Comparison of ENCODE assay signal across 19 cellular contexts in genomic region chr10:6168059-6168458, GRCh38. TPM values are rescaled to one million over a fixed set of nuclear protein-coding genes. Genes with fewer than 3 reads are reported as not detected.
A peak's percentile ranks its signal among the peaks of the same experiment; 100 is the strongest.
DNase-seq lines count a peak whose midpoint lies in the region; ATAC-seq, FAIRE-seq and TF ChIP-seq lines count a peak whose summit lies in the region.
"Had no signal": no experiment of that assay in that cellular context is flagged by ENCODE, and none has a peak within 500 bp of the region (broad histone marks: within the 10 kb centered on the region; RNA-seq: fewer than 3 reads in every experiment).

No MANE protein-coding gene starts in this region.

- no peak overlapping the region; the same call in 1 of the 2 replicates for H3K4me2 ChIP-seq in K562 (ENCODE audit: insufficient read depth, low read length)
- H3K4me2 ChIP-seq: SK-N-SH had no signal

- peaks cover 86% of the 10 kb centered on the region for H3K4me1 Mint-ChIP-seq in activated CD4-positive, alpha-beta T cell treated with anti-CD3 and anti-CD28 coated beads for 36 hours

- no peak overlapping the region for H3K4me3 Mint-ChIP-seq in activated CD4-positive, alpha-beta T cell treated with anti-CD3 and anti-CD28 coated beads for 36 hours
- H3K4me3 Mint-ChIP-seq: activated T-cell treated with anti-CD3 and anti-CD28 coated beads, Interleukin-2, amount 50 U/mL, for 4 hours had no signal

- intact Hi-C loops in activated CD4-positive, alpha-beta T cell treated with anti-CD3 and anti-CD28 coated beads for 36 hours (cut with DNase I, micrococcal nuclease) = loop anchor here in 1 of 2 experiments (10.0 kb wide), 1 partner anchor 483 kb away; the partner anchor contains the start of gene TASOR2
- intact Hi-C loops in K562 (cut with micrococcal nuclease) = no loop called here

- no peak overlapping the region for H3K4me3 ChIP-seq in K562
- no peak overlapping the region for H3K4me3 ChIP-seq in neutrophil (ENCODE audit: low read depth in 1 of 2, low read length in 1 of 2)
- H3K4me3 ChIP-seq: transverse colon had no signal

- H3K36me3 ChIP-seq in K562 (ENCODE audit: control insufficient read depth, insufficient read depth, low read length) (peaks cover 49% of the 10 kb centered on the region), neutrophil (no peaks in the 10 kb centered on the region)
- H3K36me3 ChIP-seq: transverse colon had no signal

- DNase-seq in activated CD4-positive, alpha-beta T cell treated with anti-CD3 and anti-CD28 coated beads for 36 hours = no peak
- DNase-seq in activated CD4-positive, alpha-beta T cell treated with anti-CD3 and anti-CD28 coated beads, Interleukin-2, amount 50 U/mL, for 48 hours = no peak
- peak; percentile 19 for DNase-seq in ELF-1 (ENCODE audit: low read depth, low spot score)
- DNase-seq in K562 (ENCODE audit: extremely low read depth in 1 of 4, low spot score in 3 of 4) = no peak
- no peak for DNase-seq in A172 (ENCODE audit: low spot score)
- DNase-seq: activated CD4-positive, alpha-beta T cell treated with anti-CD3 and anti-CD28 coated beads for 48 hours; activated T-cell treated with anti-CD3 and anti-CD28 coated beads, Interleukin-2, amount 50 U/mL, for 4 hours; C1 segment of cervical spinal cord; DMS79; NCI-H1436; SK-N-SH; stimulated activated naive CD4-positive, alpha-beta T cell; transverse colon had no signal

- H3K79me2 ChIP-seq in K562 (ENCODE audit: control insufficient read depth, insufficient read depth, low read length) = peaks cover 95% of the 10 kb centered on the region

- H3K27me3 ChIP-seq in K562 (ENCODE audit: control insufficient read depth in 2 of 2, insufficient read depth in 2 of 2, low read length in 2 of 2) (no peaks in the 10 kb centered on the region), neutrophil (no peaks in the 10 kb centered on the region)
- H3K27me3 ChIP-seq: transverse colon had no signal

- no peak for ATAC-seq in activated CD4-positive, alpha-beta T cell treated with anti-CD3 and anti-CD28 coated beads for 36 hours
- ATAC-seq in K562 = no peak
- ATAC-seq in HG03342 (IDR thresholded peaks at IDR 0.05; ENCODE audit: unreplicated experiment) = no peak
- ATAC-seq in GM18517 (IDR thresholded peaks at IDR 0.05; ENCODE audit: unreplicated experiment) = no peak
- ATAC-seq: activated T-cell treated with anti-CD3 and anti-CD28 coated beads, Interleukin-2, amount 50 U/mL, for 4 hours; Panc1 had no signal

- no peak for TF ChIP-seq EP300 in K562 (IDR thresholded peaks at IDR 0.05; ENCODE audit: low read length)

- TF ChIP-seq CTCF in K562 (IDR thresholded peaks at IDR 0.05 in 2 of 3, conservative IDR thresholded peaks at IDR 0.05 in 1 of 3; ENCODE audit: insufficient read depth in 2 of 3, low read depth in 1 of 3, low read length in 3 of 3) (no peak), neutrophil (IDR thresholded peaks at IDR 0.05) (no peak)

- peak overlapping the region in 1 of 2 experiments; percentile 54; a peak in 1 of 4 replicates for H3K9ac ChIP-seq in K562 (ENCODE audit: insufficient read depth in 1 of 2, low read depth in 2 of 2, low read length in 2 of 2)
- H3K9ac ChIP-seq: SK-N-SH had no signal

- no peak overlapping the region for H2AFZ ChIP-seq in K562 (ENCODE audit: low read depth, low read length)

- H3K9me3 ChIP-seq in K562 (replicated peaks; ENCODE audit: control insufficient read depth, insufficient read depth, low read depth, low read length) = no peaks in the 10 kb centered on the region
- no peaks in the 10 kb centered on the region for H3K9me3 ChIP-seq in neutrophil
- H3K9me3 ChIP-seq: SK-N-SH, transverse colon had no signal

- no peaks in the 10 kb centered on the region for H3K27me3 Mint-ChIP-seq in activated CD4-positive, alpha-beta T cell treated with anti-CD3 and anti-CD28 coated beads for 36 hours

- POLR2A ChIA-PET in activated CD4-positive, alpha-beta T cell treated with anti-CD3 and anti-CD28 coated beads for 36 hours (lab: Charles Lee) = interaction anchor here (0.6 kb wide), 1 partner anchor 158 kb away, joined by 4 read pairs; no protein-coding TSS in a partner anchor
- POLR2A ChIA-PET in K562 (lab: Yijun Ruan, JAX) = interaction anchor here (0.6 to 2.3 kb wide), 5 partner anchors 8 to 151 kb away, joined by 3 to 11 read pairs (median 6); no protein-coding TSS in a partner anchor

- no peaks in the 10 kb centered on the region for H3K9me3 Mint-ChIP-seq in activated CD4-positive, alpha-beta T cell treated with anti-CD3 and anti-CD28 coated beads for 36 hours (ENCODE audit: low read depth)
- H3K9me3 Mint-ChIP-seq: activated T-cell treated with anti-CD3 and anti-CD28 coated beads, Interleukin-2, amount 50 U/mL, for 4 hours had no signal

- BruUV-seq in K562 (replicated peaks; lab: Mats Ljungman, UMichigan) = no TSS peak

- peak overlapping the region; percentile 78 for H3K27ac Mint-ChIP-seq in activated CD4-positive, alpha-beta T cell treated with anti-CD3 and anti-CD28 coated beads for 36 hours

- peaks cover 18% of the 10 kb centered on the region for H3K9me1 ChIP-seq in K562 (ENCODE audit: control insufficient read depth, insufficient read depth, low read length)

- in situ Hi-C loops in K562 (cut with MboI) = no loop called here

- H3K4me1 ChIP-seq in K562 (replicated peaks in 1 of 2; ENCODE audit: control insufficient read depth in 2 of 2, insufficient read depth in 2 of 2, low read length in 2 of 2) (peaks cover 21 to 28% of the 10 kb centered on the region in 2 experiments), neutrophil (ENCODE audit: control insufficient read depth in 1 of 2, insufficient read depth in 1 of 2, low read depth in 1 of 2, low read length in 1 of 2) (peaks cover 20 to 40% of the 10 kb centered on the region in 2 experiments)

- no peak for FAIRE-seq in K562 (lab: Jason Lieb, UNC)
- FAIRE-seq: A204.1, keratinocyte had no signal

- TF ChIP-seq RAD21 in K562 (CRISPR knock-in tag; conservative IDR thresholded peaks at IDR 0.05 in 1 of 2, IDR thresholded peaks at IDR 0.05 in 1 of 2) = no peak

- CTCF ChIA-PET in activated CD4-positive, alpha-beta T cell treated with anti-CD3 and anti-CD28 coated beads for 36 hours (lab: Charles Lee) = interaction anchor here (0.6 to 2.4 kb wide), 6 partner anchors 8 to 238 kb away, joined by 3 to 7 read pairs (median 6); no protein-coding TSS in a partner anchor
- CTCF ChIA-PET in K562 (lab: Yijun Ruan, JAX; ENCODE audit: low intra/inter-chr PET ratio) = no interaction called here

- WGBS in K562 (ENCODE audit: insufficient coverage, low coverage, missing lambda C conversion rate) = 89% methylated on average over 3 of the region's 3 CpGs

- peaks cover 59% of the 10 kb centered on the region for H3K36me3 Mint-ChIP-seq in activated CD4-positive, alpha-beta T cell treated with anti-CD3 and anti-CD28 coated beads for 36 hours (ENCODE audit: low read depth)

- no peak overlapping the region for H3K27ac ChIP-seq in K562 (ENCODE audit: extremely low read depth, low read depth, low read length)
- H3K27ac ChIP-seq in neutrophil = peak overlapping the region; percentile 14

- TF ChIP-seq POLR2A in K562 (conservative IDR thresholded peaks at IDR 0.05) = no peak

- peaks cover 36% of the 10 kb centered on the region for H4K20me1 ChIP-seq in K562 (replicated peaks; ENCODE audit: control insufficient read depth, insufficient read depth, low read length)

TF ChIP-seq in K562, 482 proteins besides CTCF, POLR2A, EP300 and RAD21:
- TF ChIP-seq TAF15 (IDR thresholded peaks at IDR 0.05; ENCODE audit: low read depth, low read length) (no peak), HDAC8 (tag; IDR thresholded peaks at IDR 0.05) (no peak), DACH1 (IDR thresholded peaks at IDR 0.05; ENCODE audit: partially characterized antibody) (no peak), KDM5B (IDR thresholded peaks at IDR 0.05; ENCODE audit: insufficient replicate concordance, low read depth, low read length) (peak; percentile 25)

RNA-seq across cellular contexts. Expression of gene PFKFB3, which starts 34.7 kb away (rescaled TPM):
- 100 to 1,000 TPM; 133 to 183 TPM for total RNA-seq in activated CD4-positive, alpha-beta T cell treated with anti-CD3 and anti-CD28 coated beads for 36 hours
- 25.5 and 39.0 TPM in 2 replicates for total RNA-seq in K562 (2011; cell fraction: chromatin; rRNA removed; ENCODE audit: low replicate concordance)
- total RNA-seq in K562 (2011; cell fraction: nucleolus; rRNA removed) = 19.2 and 20.8 TPM in 2 replicates
- 15.2 and 16.8 TPM in 2 replicates for total RNA-seq in K562 (2011; cell fraction: nucleoplasm; rRNA removed)
- total RNA-seq in K562 (2014; rRNA removed) (7.1 and 8.7 TPM in 2 replicates), K562 (2014; rRNA removed; fragmentation: Illumina TruSeq; extraction: Trizol) (7.3 and 8.5 TPM in 2 replicates), K562 (2015; rRNA removed; fragmentation: Illumina TruSeq; extraction: Trizol) (7.8 and 8.5 TPM in 2 replicates), K562 (2021) (21.1 and 21.6 TPM in 2 replicates)
- polyA plus RNA-seq in K562 (2011; rRNA removed) (7.8 and 11.2 TPM in 2 replicates), K562 (2014; fragmentation: Illumina TruSeq; extraction: Trizol) (15.0 TPM in 2 replicates), K562 (2014; fragmentation: Nextera tagmentation; extraction: Ambion mirVana) (under 1 TPM; 0.46 to 0.73 TPM), K562 (2014; rRNA removed) (8.4 and 10.4 TPM in 2 replicates)
- polyA plus RNA-seq in K562 (2011; cell fraction: cytosol; rRNA removed) = 8.6 and 13.1 TPM in 2 replicates
- polyA plus RNA-seq in K562 (2011; cell fraction: nucleus; rRNA removed) = 17.4 and 21.2 TPM in 2 replicates
- polyA plus RNA-seq in K562 (2012) = 9.6 and 10.0 TPM in 2 replicates
- 9.6 and 9.7 TPM in 2 replicates for polyA minus RNA-seq in K562 (2011; rRNA and poly(A)+ RNA removed)
- polyA minus RNA-seq in K562 (2011; cell fraction: cytosol; rRNA and poly(A)+ RNA removed) = 5.0 TPM in 2 replicates
- 7.9 and 14.4 TPM in 2 replicates for polyA minus RNA-seq in K562 (2011; cell fraction: nucleus; rRNA and poly(A)+ RNA removed)
- 12.2 and 16.5 TPM in 2 replicates for total RNA-seq in A172 (2014; rRNA removed; shearing (Covaris generic))
